Comparison of ENCODE assay signal across 9 cellular contexts in the genomic region with DNA sequence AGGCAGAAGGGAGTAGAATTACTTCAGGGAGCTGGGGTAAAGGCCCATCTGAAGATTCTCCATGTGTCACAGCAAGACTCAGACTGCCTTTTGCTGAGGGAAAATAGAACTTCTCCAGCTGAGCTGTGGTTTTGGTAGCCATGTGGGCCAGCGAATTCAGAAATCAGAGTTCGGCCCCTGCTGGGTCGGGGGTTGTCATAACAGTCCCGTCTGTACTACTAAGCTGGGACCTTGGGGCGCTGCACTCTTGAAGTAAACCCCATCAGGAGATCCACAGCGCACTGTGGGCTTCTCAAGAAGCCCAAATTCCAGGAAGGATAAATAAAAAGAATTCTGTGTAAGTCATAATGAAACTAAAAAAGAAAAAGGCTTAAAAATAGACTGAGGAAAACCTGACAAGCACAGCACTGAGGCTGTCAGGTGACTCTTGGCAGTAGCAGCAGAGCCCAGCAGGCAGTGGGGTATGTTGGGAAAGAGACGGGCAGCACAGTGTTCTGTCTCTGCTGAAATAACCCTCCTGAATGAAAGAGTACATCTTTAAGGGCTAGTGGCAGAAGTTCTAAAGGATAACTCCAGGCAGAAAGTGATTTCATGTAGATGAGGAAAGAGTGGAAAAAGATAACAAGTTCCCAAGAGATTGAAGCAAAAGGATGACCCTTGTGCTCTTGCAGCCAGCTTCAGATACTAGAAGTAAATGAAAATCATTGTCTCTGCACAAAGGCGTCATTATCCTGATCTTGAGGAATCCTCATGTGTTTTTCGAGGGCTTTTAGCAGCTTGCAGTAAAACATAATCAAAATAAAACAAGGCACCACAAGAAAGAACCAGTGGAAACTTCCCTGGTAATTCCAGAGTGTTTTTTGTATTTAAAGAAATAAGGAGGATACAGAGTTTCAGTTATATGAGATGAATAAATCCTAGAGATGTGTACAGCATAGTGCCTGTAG.
DNase-seq lines count a peak whose midpoint lies in the region; ATAC-seq and FAIRE-seq lines count a peak whose summit lies in the region.
"Had no signal": no experiment of that assay in that cellular context is flagged by ENCODE, and none has a peak within 500 bp of the region (broad histone marks: within the 10 kb centered on the region; RNA-seq: fewer than 3 reads in every experiment).

No MANE protein-coding gene starts in this region.

- H3K27ac Mint-ChIP-seq in activated CD8-positive, alpha-beta memory T cell treated with anti-CD3 and anti-CD28 coated beads, Interleukin-2, amount 10 ng/mL, durations not matched to agents 7 days and 5 days, result peak overlapping the region; percentile 90

- peaks cover 79% of the 10 kb centered on the region for H3K4me1 Mint-ChIP-seq in activated CD8-positive, alpha-beta memory T cell treated with anti-CD3 and anti-CD28 coated beads, Interleukin-2, amount 10 ng/mL, durations not matched to agents 7 days and 5 days

- no peaks in the 10 kb centered on the region for H3K9me3 Mint-ChIP-seq in activated CD8-positive, alpha-beta memory T cell treated with anti-CD3 and anti-CD28 coated beads, Interleukin-2, amount 10 ng/mL, durations not matched to agents 7 days and 5 days (ENCODE audit: low read depth)

- ATAC-seq in activated CD8-positive, alpha-beta memory T cell treated with anti-CD3 and anti-CD28 coated beads, Interleukin-2, amount 10 ng/mL, durations not matched to agents 7 days and 5 days, result peak; percentile 43
- ATAC-seq in Right ventricle myocardium superior (ENCODE audit: poor library complexity) (peak; percentile 89), GM18907 (IDR thresholded peaks at IDR 0.05; ENCODE audit: unreplicated experiment) (no peak), GM21825 (IDR thresholded peaks at IDR 0.05; ENCODE audit: unreplicated experiment) (no peak)

- intact Hi-C loops in Right ventricle myocardium superior (cut with DNase I), result no loop called here

- H3K4me3 Mint-ChIP-seq in activated CD8-positive, alpha-beta memory T cell treated with anti-CD3 and anti-CD28 coated beads, Interleukin-2, amount 10 ng/mL, durations not matched to agents 7 days and 5 days, result peak overlapping the region; percentile 47

- FAIRE-seq in GM19239 (lab: Jason Lieb, UNC), result peak; percentile 88

- DNase-seq in GM19239 (ENCODE audit: insufficient read length, low spot score), result no peak
- DNase-seq in activated CD8-positive, alpha-beta memory T cell treated with anti-CD3 and anti-CD28 coated beads, Interleukin-2, amount 10 ng/mL, durations not matched to agents 7 days and 5 days, result peak; percentile 76
- no peak for DNase-seq in Right ventricle myocardium superior
- DNase-seq in stimulated activated CD4-positive, alpha-beta T cell treated with anti-CD3 and anti-CD28 coated beads, Interleukin-1b, Interleukin-23, amount 100 ng/mL, for 48 hours, result peak; percentile 79
- no peak for DNase-seq in GM19238 (ENCODE audit: insufficient read length, low spot score)
- no peak for DNase-seq in HT-29 (ENCODE audit: low spot score)
- DNase-seq: NCI-H1436 had no signal

- H3K36me3 Mint-ChIP-seq in activated CD8-positive, alpha-beta memory T cell treated with anti-CD3 and anti-CD28 coated beads, Interleukin-2, amount 10 ng/mL, durations not matched to agents 7 days and 5 days, result peaks cover 45% of the 10 kb centered on the region

- no peaks in the 10 kb centered on the region for H3K27me3 Mint-ChIP-seq in activated CD8-positive, alpha-beta memory T cell treated with anti-CD3 and anti-CD28 coated beads, Interleukin-2, amount 10 ng/mL, durations not matched to agents 7 days and 5 days

- CTCF ChIA-PET in activated CD8-positive, alpha-beta memory T cell treated with anti-CD3 and anti-CD28 coated beads, Interleukin-2, amount 10 ng/mL, durations not matched to agents 7 days and 5 days (lab: Charles Lee), result interaction anchor here (1.5 to 4.9 kb wide), 6 partner anchors 9 to 183 kb away, joined by 3 to 41 read pairs (median 11); no protein-coding TSS in a partner anchor

Comparison
In these comparisons a context has a peak if more than half of its experiments do, and no peak if none do; other contexts are left out.
1. DNase-seq: peak in activated CD8-positive, alpha-beta memory T cell treated with anti-CD3 and anti-CD28 coated beads, Interleukin-2, amount 10 ng/mL, durations not matched to agents 7 days and 5 days (single experiment) and stimulated activated CD4-positive, alpha-beta T cell treated with anti-CD3 and anti-CD28 coated beads, Interleukin-1b, Interleukin-23, amount 100 ng/mL, for 48 hours (single experiment); none in GM19239 (single experiment), Right ventricle myocardium superior (single experiment), GM19238 (single experiment) and HT-29 (single experiment).
2. ATAC-seq: peak in activated CD8-positive, alpha-beta memory T cell treated with anti-CD3 and anti-CD28 coated beads, Interleukin-2, amount 10 ng/mL, durations not matched to agents 7 days and 5 days (single experiment) and Right ventricle myocardium superior (single experiment); none in GM18907 (single experiment) and GM21825 (single experiment).